ENCODE assay signal across 13 cellular contexts in the genomic region with DNA sequence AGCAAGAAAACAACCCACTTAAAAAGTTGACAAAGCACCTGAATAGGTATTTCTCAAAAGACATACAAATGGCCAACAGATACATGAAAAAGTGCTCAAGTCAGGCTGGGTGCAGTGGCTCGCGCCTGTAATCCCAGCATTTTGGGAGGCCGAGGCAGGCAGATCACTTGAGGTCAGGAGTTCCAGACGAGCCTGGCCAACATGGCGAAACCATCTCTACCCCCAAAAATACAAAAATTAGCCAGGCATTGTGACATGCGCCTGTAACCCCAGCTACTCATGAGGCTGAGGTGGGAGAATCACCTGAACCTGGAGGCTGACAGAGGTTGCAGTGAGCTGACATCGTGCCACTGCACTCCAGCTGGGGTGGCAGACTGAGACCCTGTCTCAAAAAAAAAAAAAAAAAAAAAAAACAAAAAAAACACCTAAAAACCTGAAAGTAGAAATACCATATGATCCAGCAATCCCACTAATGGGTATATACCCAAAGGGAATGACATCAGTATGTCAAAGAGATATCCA.
DNase-seq lines count a peak whose midpoint lies in the region; ATAC-seq and TF ChIP-seq lines count a peak whose summit lies in the region.
"Had no signal": no experiment of that assay in that cellular context is flagged by ENCODE, and none has a peak within 500 bp of the region (broad histone marks: within the 10 kb centered on the region; RNA-seq: fewer than 3 reads in every experiment).

No MANE protein-coding gene starts in this region.

- peak overlapping the region; percentile 93 for H3K27ac Mint-ChIP-seq in CD8-positive, alpha-beta T cell
- H3K27ac Mint-ChIP-seq in activated T-helper 2 cell treated with anti-CD3 and anti-CD28 coated beads, Interferon-gamma antibody, Interleukin-2, Interleukin-4, amounts not matched to agents 10 μg/mL and 5 μg/mL and 100 μg/mL, durations not matched to agents 14 hours and 24 hours and 36 hours, result peak overlapping the region; percentile 82
- H3K27ac Mint-ChIP-seq in naive B cell, result peak overlapping the region; percentile 66 to 96 (median 89)

- H3K27me3 Mint-ChIP-seq in CD8-positive, alpha-beta T cell (ENCODE audit: low read depth), result no peaks in the 10 kb centered on the region
- H3K27me3 Mint-ChIP-seq in activated T-helper 2 cell treated with anti-CD3 and anti-CD28 coated beads, Interferon-gamma antibody, Interleukin-2, Interleukin-4, amounts not matched to agents 10 μg/mL and 5 μg/mL and 100 μg/mL, durations not matched to agents 14 hours and 24 hours and 36 hours (ENCODE audit: low read depth), result no peaks in the 10 kb centered on the region
- H3K27me3 Mint-ChIP-seq in naive B cell, result no peaks in the 10 kb centered on the region

- ATAC-seq in CD8-positive, alpha-beta T cell, result peak; percentile 11
- ATAC-seq in naive B cell (ENCODE audit: low read depth in 2 of 2), result no peak
- no peak for ATAC-seq in gastrocnemius medialis
- no peak for ATAC-seq in GM18511 (IDR thresholded peaks at IDR 0.05; ENCODE audit: unreplicated experiment)

- H3K9me3 Mint-ChIP-seq in CD8-positive, alpha-beta T cell, result no peaks in the 10 kb centered on the region
- H3K9me3 Mint-ChIP-seq in activated T-helper 2 cell treated with anti-CD3 and anti-CD28 coated beads, Interferon-gamma antibody, Interleukin-2, Interleukin-4, amounts not matched to agents 10 μg/mL and 5 μg/mL and 100 μg/mL, durations not matched to agents 14 hours and 24 hours and 36 hours, result no peaks in the 10 kb centered on the region
- peaks cover 0 to 9% (median 2%) of the 10 kb centered on the region in 7 donors for H3K9me3 Mint-ChIP-seq in naive B cell

- intact Hi-C loops in CD8-positive, alpha-beta T cell (cut with DNase I, micrococcal nuclease), result loop anchor here (2.0 to 5.0 kb wide), 4 partner anchors 16 to 55 kb away; no protein-coding TSS in a partner anchor
- intact Hi-C loops in activated T-helper 2 cell treated with anti-CD3 and anti-CD28 coated beads, Interferon-gamma antibody, Interleukin-2, Interleukin-4, amounts not matched to agents 10 μg/mL and 5 μg/mL and 100 μg/mL, durations not matched to agents 14 hours and 24 hours and 36 hours (cut with micrococcal nuclease), result loop anchor here (1.0 to 5.0 kb wide), 2 partner anchors 11 to 145 kb away; a partner anchor contains a TSS
- intact Hi-C loops in gastrocnemius medialis (cut with DNase I; ENCODE audit: low total_unique reads), result no loop called here

- H3K36me3 ChIP-seq in CD8-positive, alpha-beta T cell (ENCODE audit: insufficient read depth, low read length), result no peaks in the 10 kb centered on the region
- H3K36me3 ChIP-seq in Loucy (ENCODE audit: insufficient read depth, low read length) (peaks cover 13% of the 10 kb centered on the region; the same call in 1 of the 2 replicates), gastrocnemius medialis (no peaks in the 10 kb centered on the region)

- H3K36me3 Mint-ChIP-seq in CD8-positive, alpha-beta T cell, result peaks cover 37% of the 10 kb centered on the region
- peaks cover 48% of the 10 kb centered on the region for H3K36me3 Mint-ChIP-seq in activated T-helper 2 cell treated with anti-CD3 and anti-CD28 coated beads, Interferon-gamma antibody, Interleukin-2, Interleukin-4, amounts not matched to agents 10 μg/mL and 5 μg/mL and 100 μg/mL, durations not matched to agents 14 hours and 24 hours and 36 hours (ENCODE audit: low read depth)
- H3K36me3 Mint-ChIP-seq in naive B cell, result peaks cover 0 to 5% of the 10 kb centered on the region in 2 donors

- peaks cover 91% of the 10 kb centered on the region for H3K4me1 Mint-ChIP-seq in CD8-positive, alpha-beta T cell (ENCODE audit: low read depth)
- peaks cover 73% of the 10 kb centered on the region for H3K4me1 Mint-ChIP-seq in activated T-helper 2 cell treated with anti-CD3 and anti-CD28 coated beads, Interferon-gamma antibody, Interleukin-2, Interleukin-4, amounts not matched to agents 10 μg/mL and 5 μg/mL and 100 μg/mL, durations not matched to agents 14 hours and 24 hours and 36 hours (ENCODE audit: low read depth)
- H3K4me1 Mint-ChIP-seq in naive B cell, result peaks cover 29 to 58% (median 38%) of the 10 kb centered on the region in 3 donors

- no peak for TF ChIP-seq POLR2A in gastrocnemius medialis (IDR thresholded peaks at IDR 0.05)

- in situ Hi-C loops in gastrocnemius medialis (cut with MboI; ENCODE audit: low sequenced_read_pairs in 4 of 4), result no loop called here

- H3F3A ChIP-seq in Loucy (ENCODE audit: low read depth), result peaks cover 19% of the 10 kb centered on the region

- DNase-seq in CD8-positive, alpha-beta T cell, result no peak
- no peak for DNase-seq in activated T-helper 2 cell treated with anti-CD3 and anti-CD28 coated beads, Interferon-gamma antibody, Interleukin-2, Interleukin-4, amounts not matched to agents 10 μg/mL and 5 μg/mL and 100 μg/mL, durations not matched to agents 14 hours and 24 hours and 36 hours (ENCODE audit: low spot score)
- no peak for DNase-seq in naive B cell
- no peak for DNase-seq in anterior cingulate cortex (lab: John Stamatoyannopoulos, UW)
- DNase-seq in gastrocnemius medialis, result no peak
- DNase-seq: mucosa of descending colon, NCI-H1694 treated with DMSO at 0.1 percent for 48 hours, NCI-H510A, testis had no signal

- H3K27me3 ChIP-seq in CD8-positive, alpha-beta T cell (ENCODE audit: insufficient read depth, low read length), result no peaks in the 10 kb centered on the region
- H3K27me3 ChIP-seq in Loucy (ENCODE audit: insufficient read depth, low read length, poor library complexity, severe bottlenecking) (no peaks in the 10 kb centered on the region), gastrocnemius medialis (no peaks in the 10 kb centered on the region)
- H3K27me3 ChIP-seq: testis had no signal

- H3K4me1 ChIP-seq in CD8-positive, alpha-beta T cell (ENCODE audit: insufficient read depth, low read length), result peaks cover 99% of the 10 kb centered on the region
- H3K4me1 ChIP-seq in Loucy (ENCODE audit: insufficient read depth, low read length, poor library complexity, severe bottlenecking) (peaks cover 70% of the 10 kb centered on the region), gastrocnemius medialis (peaks cover 10 to 16% of the 10 kb centered on the region in 2 donors)

- H2AFZ ChIP-seq in Loucy (ENCODE audit: low read length), result no peak overlapping the region

- H3K9ac ChIP-seq in Loucy (ENCODE audit: low read depth, low read length, poor library complexity, severe bottlenecking), result peak overlapping the region; percentile 64

- peak overlapping the region; percentile 70 for H3K4me3 Mint-ChIP-seq in CD8-positive, alpha-beta T cell
- peak overlapping the region; percentile 59 for H3K4me3 Mint-ChIP-seq in activated T-helper 2 cell treated with anti-CD3 and anti-CD28 coated beads, Interferon-gamma antibody, Interleukin-2, Interleukin-4, amounts not matched to agents 10 μg/mL and 5 μg/mL and 100 μg/mL, durations not matched to agents 14 hours and 24 hours and 36 hours (ENCODE audit: low read depth)
- peak overlapping the region in 7 of 8 donors; percentile 33 to 91 (median 69) for H3K4me3 Mint-ChIP-seq in naive B cell

- POLR2A ChIA-PET in CD8-positive, alpha-beta T cell (lab: Charles Lee), result interaction anchor here (0.7 to 3.1 kb wide), 15 partner anchors 11 to 132 kb away, joined by 3 to 14 read pairs (median 5); a partner anchor contains a TSS

- no peaks in the 10 kb centered on the region for H4K20me1 ChIP-seq in Loucy (ENCODE audit: insufficient read depth, low read length, poor library complexity, severe bottlenecking)

- H3K4me2 ChIP-seq in Loucy (ENCODE audit: low read depth, low read length, poor library complexity, severe bottlenecking), result peak overlapping the region; percentile 75

- H3K9me2 ChIP-seq in Loucy (replicated peaks; ENCODE audit: low read depth, low read length), result no peaks in the 10 kb centered on the region

- peak overlapping the region; percentile 60 for H3K27ac ChIP-seq in CD8-positive, alpha-beta T cell (ENCODE audit: low read depth, low read length)
- no peak overlapping the region for H3K27ac ChIP-seq in gastrocnemius medialis
- H3K27ac ChIP-seq: C4-2B, epithelial cell of prostate had no signal

- H3K9me3 ChIP-seq in CD8-positive, alpha-beta T cell (ENCODE audit: low read length), result no peaks in the 10 kb centered on the region
- H3K9me3 ChIP-seq in Loucy (ENCODE audit: insufficient read depth, low read depth, low read length), result no peaks in the 10 kb centered on the region
- no peaks in the 10 kb centered on the region for H3K9me3 ChIP-seq in gastrocnemius medialis
- H3K9me3 ChIP-seq: mucosa of descending colon, testis had no signal

- no peaks in the 10 kb centered on the region for H3K79me2 ChIP-seq in Loucy (ENCODE audit: insufficient read depth, low read length)

- no peak for TF ChIP-seq CTCF in CD8-positive, alpha-beta T cell (IDR thresholded peaks at IDR 0.05)
- TF ChIP-seq CTCF in Loucy (conservative IDR thresholded peaks at IDR 0.05; ENCODE audit: low read length), result no peak
- TF ChIP-seq CTCF in gastrocnemius medialis (IDR thresholded peaks at IDR 0.05 in 4 of 5, conservative IDR thresholded peaks at IDR 0.05 in 1 of 5), result no peak

- no peak overlapping the region for H3K4me3 ChIP-seq in CD8-positive, alpha-beta T cell (ENCODE audit: low read depth, low read length)
- peak overlapping the region; percentile 65 for H3K4me3 ChIP-seq in Loucy (ENCODE audit: low read length, poor library complexity, severe bottlenecking)
- no peak overlapping the region for H3K4me3 ChIP-seq in gastrocnemius medialis
- H3K4me3 ChIP-seq: mucosa of descending colon, testis had no signal

- CTCF ChIA-PET in CD8-positive, alpha-beta T cell (lab: Charles Lee), result interaction anchor here (0.7 to 2.6 kb wide), 9 partner anchors 10 to 119 kb away, joined by 3 to 7 read pairs (median 4); a partner anchor contains a TSS
